Comparison of ENCODE assay signal across 15 cellular contexts in the genomic region with DNA sequence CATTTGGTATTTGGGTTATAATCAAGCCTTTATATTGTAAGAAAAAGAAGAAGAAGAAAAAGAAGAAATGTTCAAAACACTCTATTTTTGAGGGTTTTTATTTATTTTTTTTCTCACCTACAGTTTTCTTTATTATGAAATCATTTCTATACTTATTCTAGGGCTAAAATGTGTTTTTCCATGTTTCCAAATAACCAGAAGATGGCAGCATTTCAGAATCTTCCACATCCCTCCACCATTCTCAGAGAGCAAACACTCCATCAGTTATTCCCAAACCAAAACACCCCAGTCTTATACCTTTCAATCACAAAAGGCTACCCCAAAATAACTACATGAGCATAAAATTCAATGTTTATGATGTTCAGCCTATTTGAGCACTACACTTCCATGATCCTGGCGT. TPM values are rescaled to one million over a fixed set of nuclear protein-coding genes. Genes with fewer than 3 reads are reported as not detected.
DNase-seq lines count a peak whose midpoint lies in the region; TF ChIP-seq lines count a peak whose summit lies in the region.
"Had no signal": no experiment of that assay in that cellular context is flagged by ENCODE, and none has a peak within 500 bp of the region (broad histone marks: within the 10 kb centered on the region; RNA-seq: fewer than 3 reads in every experiment).

No MANE protein-coding gene starts in this region.

- H3K27ac ChIP-seq in breast epithelium: no peak overlapping the region

- peak; percentile 5 for DNase-seq in MCF 10A (ENCODE audit: unreplicated experiment)
- no peak for DNase-seq in breast epithelium (ENCODE audit: low spot score in 2 of 2)
- DNase-seq in NCI-H446 (lab: John Stamatoyannopoulos, UW): peak; percentile 49 to 66
- DNase-seq in fibroblast of mammary gland (ENCODE audit: low read depth): peak; percentile 11
- DNase-seq in stromal cell of bone marrow (ENCODE audit: low read depth): peak; percentile 8
- DNase-seq in GM03348 (ENCODE audit: low spot score): no peak
- DNase-seq in activated CD4-positive, alpha-beta memory T cell treated with anti-CD3 and anti-CD28 coated beads for 36 hours: no peak
- no peak for DNase-seq in NCI-H187 (lab: John Stamatoyannopoulos, UW)
- DNase-seq: activated CD8-positive, alpha-beta T cell treated with anti-CD3 and anti-CD28 coated beads for 36 hours; C1 segment of cervical spinal cord; mucosa of descending colon; SHP77 treated with DMSO at 0.1 percent for 48 hours; stimulated activated CD4-positive, alpha-beta T cell treated with anti-CD3 and anti-CD28 coated beads, Interleukin-12 subunit alpha, Interleukin-12 subunit beta, amount 100 ng/mL, for 4 hours had no signal

- no peak overlapping the region for H3K4me3 Mint-ChIP-seq in MCF 10A (ENCODE audit: unreplicated experiment)
- no peak overlapping the region for H3K4me3 Mint-ChIP-seq in activated CD4-positive, alpha-beta memory T cell treated with anti-CD3 and anti-CD28 coated beads for 36 hours
- H3K4me3 Mint-ChIP-seq: activated CD8-positive, alpha-beta T cell treated with anti-CD3 and anti-CD28 coated beads for 36 hours; stimulated activated naive CD8-positive, alpha-beta T cell treated with anti-CD3 and anti-CD28 coated beads, Interleukin-15, Interleukin-2, amounts not matched to agents 100 ng/mL and 50 ng/mL, for 24 hours had no signal

- H3K27ac Mint-ChIP-seq in MCF 10A (ENCODE audit: low read depth, unreplicated experiment): no peak overlapping the region
- no peak overlapping the region for H3K27ac Mint-ChIP-seq in activated CD4-positive, alpha-beta memory T cell treated with anti-CD3 and anti-CD28 coated beads for 36 hours
- H3K27ac Mint-ChIP-seq: activated CD8-positive, alpha-beta T cell treated with anti-CD3 and anti-CD28 coated beads for 36 hours; stimulated activated naive CD8-positive, alpha-beta T cell treated with anti-CD3 and anti-CD28 coated beads, Interleukin-15, Interleukin-2, amounts not matched to agents 100 ng/mL and 50 ng/mL, for 24 hours had no signal

- H3K4me3 ChIP-seq in breast epithelium (no peak overlapping the region), fibroblast of mammary gland (ENCODE audit: control insufficient read depth, low read depth, low read length) (no peak overlapping the region)
- H3K4me3 ChIP-seq: mucosa of descending colon had no signal

- no peaks in the 10 kb centered on the region for H3K4me1 ChIP-seq in breast epithelium

- intact Hi-C loops in MCF 10A (cut with micrococcal nuclease) (loop anchor here (1.0 kb wide), 1 partner anchor 88 kb away; no protein-coding TSS in a partner anchor), breast epithelium (cut with DNase I; ENCODE audit: low total_unique reads) (no loop called here)
- intact Hi-C loops in activated CD4-positive, alpha-beta memory T cell treated with anti-CD3 and anti-CD28 coated beads for 36 hours (cut with micrococcal nuclease): no loop called here

- no peak for TF ChIP-seq POLR2A in breast epithelium (IDR thresholded peaks at IDR 0.05)

- no TSS peak for BruUV-seq in MCF 10A (replicated peaks; lab: Mats Ljungman, UMichigan)

- CTCF ChIA-PET in MCF 10A (lab: Yijun Ruan, JAX): interaction anchor here (0.8 to 2.2 kb wide), 5 partner anchors 15 to 514 kb away, joined by 3 to 16 read pairs (median 8); no protein-coding TSS in a partner anchor
- CTCF ChIA-PET in activated CD4-positive, alpha-beta memory T cell treated with anti-CD3 and anti-CD28 coated beads for 36 hours (lab: Charles Lee): interaction anchor here (0.6 kb wide), 1 partner anchor 720 kb away, joined by 3 read pairs; no protein-coding TSS in a partner anchor

- no peaks in the 10 kb centered on the region for H3K27me3 ChIP-seq in breast epithelium

- no peaks in the 10 kb centered on the region for H3K36me3 ChIP-seq in breast epithelium

- no peaks in the 10 kb centered on the region for H3K4me1 Mint-ChIP-seq in MCF 10A (ENCODE audit: insufficient read depth, unreplicated experiment)
- no peaks in the 10 kb centered on the region for H3K4me1 Mint-ChIP-seq in activated CD4-positive, alpha-beta memory T cell treated with anti-CD3 and anti-CD28 coated beads for 36 hours (ENCODE audit: low read depth)

- no peaks in the 10 kb centered on the region for H3K9me3 ChIP-seq in breast epithelium
- H3K9me3 ChIP-seq: mucosa of descending colon had no signal

- H3K36me3 Mint-ChIP-seq in MCF 10A (ENCODE audit: insufficient read depth, unreplicated experiment): no peaks in the 10 kb centered on the region
- H3K36me3 Mint-ChIP-seq in activated CD4-positive, alpha-beta memory T cell treated with anti-CD3 and anti-CD28 coated beads for 36 hours: no peaks in the 10 kb centered on the region

- H3K27me3 Mint-ChIP-seq in MCF 10A (ENCODE audit: insufficient read depth, unreplicated experiment): peaks cover under 1% of the 10 kb centered on the region
- H3K27me3 Mint-ChIP-seq in activated CD4-positive, alpha-beta memory T cell treated with anti-CD3 and anti-CD28 coated beads for 36 hours: no peaks in the 10 kb centered on the region
- H3K27me3 Mint-ChIP-seq: activated CD8-positive, alpha-beta T cell treated with anti-CD3 and anti-CD28 coated beads for 36 hours; stimulated activated naive CD8-positive, alpha-beta T cell treated with anti-CD3 and anti-CD28 coated beads, Interleukin-15, Interleukin-2, amounts not matched to agents 100 ng/mL and 50 ng/mL, for 24 hours had no signal

- POLR2A ChIA-PET in MCF 10A (lab: Yijun Ruan, JAX): no interaction called here
- POLR2A ChIA-PET in activated CD4-positive, alpha-beta memory T cell treated with anti-CD3 and anti-CD28 coated beads for 36 hours (lab: Charles Lee): no interaction called here

- H3K9me3 Mint-ChIP-seq in MCF 10A (ENCODE audit: unreplicated experiment): no peaks in the 10 kb centered on the region
- no peaks in the 10 kb centered on the region for H3K9me3 Mint-ChIP-seq in activated CD4-positive, alpha-beta memory T cell treated with anti-CD3 and anti-CD28 coated beads for 36 hours
- H3K9me3 Mint-ChIP-seq: activated CD8-positive, alpha-beta T cell treated with anti-CD3 and anti-CD28 coated beads for 36 hours; stimulated activated naive CD8-positive, alpha-beta T cell treated with anti-CD3 and anti-CD28 coated beads, Interleukin-15, Interleukin-2, amounts not matched to agents 100 ng/mL and 50 ng/mL, for 24 hours had no signal

- TF ChIP-seq CTCF in MCF 10A (IDR thresholded peaks at IDR 0.05; ENCODE audit: unreplicated experiment) (peak; percentile 20), breast epithelium (IDR thresholded peaks at IDR 0.05) (no peak), fibroblast of mammary gland (conservative IDR thresholded peaks at IDR 0.05; ENCODE audit: control insufficient read depth, insufficient read depth, low read depth, low read length) (peak; percentile 18)

RNA-seq across cellular contexts. Expression of a gene that starts 38.7 kb away (rescaled TPM):
- total RNA-seq in MCF 10A (2022) (not detected in 2 replicates), breast epithelium (not detected)
- total RNA-seq in activated CD4-positive, alpha-beta memory T cell treated with anti-CD3 and anti-CD28 coated beads for 36 hours: not detected
- total RNA-seq: activated CD8-positive, alpha-beta T cell treated with anti-CD3 and anti-CD28 coated beads for 36 hours; fibroblast of villous mesenchyme; mucosa of descending colon had no signal

Comparison
In these comparisons a context has a peak if more than half of its experiments do, and no peak if none do; other contexts are left out.
1. DNase-seq: peak in MCF 10A (single experiment), NCI-H446 (2 of 2), fibroblast of mammary gland (single experiment) and stromal cell of bone marrow (single experiment); none in breast epithelium (0 of 2), GM03348 (single experiment), activated CD4-positive, alpha-beta memory T cell treated with anti-CD3 and anti-CD28 coated beads for 36 hours (single experiment) and NCI-H187 (0 of 2).
2. CTCF ChIP-seq: peak in MCF 10A (single experiment) and fibroblast of mammary gland (single experiment); none in breast epithelium (0 of 3).